8 cellular contexts compared by ENCODE assay signal in genomic region chr14:68762944-68763831, GRCh38. TPM values are rescaled to one million over a fixed set of nuclear protein-coding genes. Genes with fewer than 3 reads are reported as not detected.
A peak's percentile ranks its signal among the peaks of the same experiment; 100 is the strongest.
DNase-seq lines count a peak whose midpoint lies in the region; ATAC-seq and TF ChIP-seq lines count a peak whose summit lies in the region.

No MANE protein-coding gene starts in this region.

- DNase-seq in EL (peak; percentile 30), left cardiac atrium (peak; percentile 87), sciatic nerve (ENCODE audit: low spot score) (peak; percentile 71), NCI-H526 (lab: John Stamatoyannopoulos, UW) (no peak), GM10266 (ENCODE audit: extremely low spot score) (no peak)
- no peak for DNase-seq in stimulated activated naive CD4-positive, alpha-beta T cell (lab: John Stamatoyannopoulos, UW)

- ATAC-seq in SK-N-SH treated with all-trans-retinoic acid at 6 μM for 48 hours (peak; percentile 77), left cardiac atrium (peak; percentile 86 to 92), sciatic nerve (peak; percentile 90), HG03469 (IDR thresholded peaks at IDR 0.05; ENCODE audit: unreplicated experiment) (no peak)

- intact Hi-C loops in left cardiac atrium (cut with DNase I), result no loop called here
- intact Hi-C loops in sciatic nerve (cut with DNase I), result no loop called here

- no peak for TF ChIP-seq CTCF in GM10266 (IDR thresholded peaks at IDR 0.05; ENCODE audit: control insufficient read depth, insufficient read depth, low read depth, missing control alignments)

TF ChIP-seq in SK-N-SH treated with all-trans-retinoic acid at 6 μM for 48 hours, 23 proteins besides CTCF, POLR2A, EP300 and RAD21:
- TF ChIP-seq ESRRG (CRISPR knock-in tag; IDR thresholded peaks at IDR 0.05) (no peak), CSDC2 (CRISPR knock-in tag; IDR thresholded peaks at IDR 0.05) (no peak), CREB5 (CRISPR knock-in tag; IDR thresholded peaks at IDR 0.05; ENCODE audit: low read depth) (no peak)

RNA-seq across cellular contexts. Expression of gene ZFP36L1, which starts 29.7 kb away (rescaled TPM):
- 100 to 1,000 TPM in 1 of 2 donors, 10 to 100 TPM in 1; 89.6 to 105 TPM for total RNA-seq in left cardiac atrium
- 434 TPM for total RNA-seq in sciatic nerve

Comparison
In these comparisons a context has a peak if more than half of its experiments do, and no peak if none do; other contexts are left out.
1. DNase-seq: peak in EL (single experiment), left cardiac atrium (single experiment) and sciatic nerve (single experiment); none in NCI-H526 (0 of 2), GM10266 (single experiment) and stimulated activated naive CD4-positive, alpha-beta T cell (0 of 6).